Comparison of ENCODE assay signal across 11 cellular contexts in genomic region chr7:30430300-30430699, GRCh38. TPM values are rescaled to one million over a fixed set of nuclear protein-coding genes. Genes with fewer than 3 reads are reported as not detected.
DNase-seq lines count a peak whose midpoint lies in the region; ATAC-seq and TF ChIP-seq lines count a peak whose summit lies in the region.
"Had no signal": no experiment of that assay in that cellular context is flagged by ENCODE, and none has a peak within 500 bp of the region (broad histone marks: within the 10 kb centered on the region; RNA-seq: fewer than 3 reads in every experiment).

No MANE protein-coding gene starts in this region.

- ATAC-seq in HG02798 (IDR thresholded peaks at IDR 0.05; ENCODE audit: poor library complexity, unreplicated experiment) (no peak), GM18520 (IDR thresholded peaks at IDR 0.05; ENCODE audit: unreplicated experiment) (no peak)
- ATAC-seq: HCT116, T-cell had no signal

- no peak overlapping the region for H3K4me3 ChIP-seq in NB4 (ENCODE audit: low read depth, low read length)
- no peak overlapping the region for H3K4me3 ChIP-seq in colonic mucosa

- peak overlapping the region in 1 of 2 donors; percentile 84 for H3K9ac ChIP-seq in colonic mucosa (ENCODE audit: low read depth in 2 of 2, low read length in 2 of 2)

- no peak for TF ChIP-seq CTCF in NB4 (IDR thresholded peaks at IDR 0.05; ENCODE audit: low read depth, low read length)
- TF ChIP-seq CTCF in colonic mucosa (IDR thresholded peaks at IDR 0.05) = no peak

- no peaks in the 10 kb centered on the region for H3K9me3 ChIP-seq in colonic mucosa

- H3K27ac ChIP-seq in colonic mucosa = peak overlapping the region; percentile 88

- H3K36me3 ChIP-seq in colonic mucosa = no peaks in the 10 kb centered on the region

- H3K4me1 ChIP-seq in colonic mucosa = peaks cover 18% of the 10 kb centered on the region

- H3K27me3 ChIP-seq in colonic mucosa = no peaks in the 10 kb centered on the region

- TF ChIP-seq POLR2A in NB4 (IDR thresholded peaks at IDR 0.05; ENCODE audit: extremely low read depth, insufficient read length) = no peak

- DNase-seq in DMS53 (lab: John Stamatoyannopoulos, UW) = peak; percentile 96
- DNase-seq in NB4 (ENCODE audit: low read depth) = peak; percentile 54
- DNase-seq in colonic mucosa = peak; percentile 92
- peak; percentile 57 for DNase-seq in pons (ENCODE audit: low spot score)
- DNase-seq in activated T-cell treated with anti-CD3 and anti-CD28 coated beads, Interleukin-2, amount 50 U/mL, for 1 hour = no peak
- DNase-seq in midbrain (lab: John Stamatoyannopoulos, UW) = no peak
- DNase-seq: NCI-H524 treated with DMSO at 0.1 percent for 48 hours, T-cell had no signal

- intact Hi-C loops in colonic mucosa (cut with DNase I) = no loop called here

RNA-seq across cellular contexts. Expression of gene NOD1, which starts 48.3 kb away (rescaled TPM):
- 10 to 100 TPM in 1 of 2 donors, 1 to 10 TPM in 1; 9.5 to 14.0 TPM for total RNA-seq in colonic mucosa

Comparison
In these comparisons a context has a peak if more than half of its experiments do, and no peak if none do; other contexts are left out.
1. DNase-seq: peak in DMS53 (single experiment), NB4 (single experiment), colonic mucosa (single experiment) and pons (single experiment); none in activated T-cell treated with anti-CD3 and anti-CD28 coated beads, Interleukin-2, amount 50 U/mL, for 1 hour (single experiment) and midbrain (single experiment).